27 cellular contexts compared by ENCODE assay signal in genomic region chr2:75641587-75641986, GRCh38. TPM values are rescaled to one million over a fixed set of nuclear protein-coding genes. Genes with fewer than 3 reads are reported as not detected.
DNase-seq lines count a peak whose midpoint lies in the region; ATAC-seq and TF ChIP-seq lines count a peak whose summit lies in the region.
"Had no signal": no experiment of that assay in that cellular context is flagged by ENCODE, and none has a peak within 500 bp of the region (broad histone marks: within the 10 kb centered on the region; RNA-seq: fewer than 3 reads in every experiment).

No MANE protein-coding gene starts in this region.

- H3K4me3 Mint-ChIP-seq in activated naive CD4-positive, alpha-beta T cell treated with anti-CD3 and anti-CD28 coated beads for 36 hours: no peak overlapping the region
- H3K4me3 Mint-ChIP-seq: mesothelial cell of epicardium; naive thymus-derived CD8-positive, alpha-beta T cell; T-helper 2 cell treated with Interferon-gamma antibody and Interleukin-4, amounts not matched to agents 5 μg/mL and 100 μg/mL, for 36 hours had no signal

- TF ChIP-seq CTCF in DND-41 (IDR thresholded peaks at IDR 0.05; ENCODE audit: borderline replicate concordance, extremely low read depth, low read length, poor library complexity, severe bottlenecking) (no peak), adrenal gland (IDR thresholded peaks at IDR 0.05) (no peak), fibroblast of the aortic adventitia (IDR thresholded peaks at IDR 0.05; ENCODE audit: insufficient read depth, low read length) (no peak), gastrocnemius medialis (IDR thresholded peaks at IDR 0.05 in 4 of 5, conservative IDR thresholded peaks at IDR 0.05 in 1 of 5) (no peak)

- peaks cover 7% of the 10 kb centered on the region for H3K9me3 ChIP-seq in DND-41 (ENCODE audit: insufficient read depth, low read length, severe bottlenecking)
- H3K9me3 ChIP-seq in adrenal gland (replicated peaks in 1 of 3): no peaks in the 10 kb centered on the region
- no peaks in the 10 kb centered on the region for H3K9me3 ChIP-seq in gastrocnemius medialis
- H3K9me3 ChIP-seq: stomach, tibial nerve had no signal

- no peak overlapping the region for H3K27ac ChIP-seq in DND-41 (ENCODE audit: low read length)
- peak overlapping the region in 1 of 5 donors; percentile 65 for H3K27ac ChIP-seq in adrenal gland
- H3K27ac ChIP-seq in gastrocnemius medialis: peak overlapping the region; percentile 87 to 92 (median 88)
- H3K27ac ChIP-seq: brain microvascular endothelial cell had no signal

- no peaks in the 10 kb centered on the region for H4K20me1 ChIP-seq in DND-41 (ENCODE audit: insufficient read depth, low read length)

- intact Hi-C loops in adrenal gland (cut with DNase I) (no loop called here), gastrocnemius medialis (cut with DNase I; ENCODE audit: low total_unique reads) (loop anchor here (2.0 to 10.0 kb wide), 2 partner anchors 69 to 807 kb away; partner anchors contain the start of genes GCFC2 and HK2)
- intact Hi-C loops in activated naive CD4-positive, alpha-beta T cell treated with anti-CD3 and anti-CD28 coated beads for 36 hours (cut with micrococcal nuclease): loop anchor here (10.0 kb wide), 1 partner anchor 143 kb away; no protein-coding TSS in a partner anchor

- H3K27me3 Mint-ChIP-seq in activated naive CD4-positive, alpha-beta T cell treated with anti-CD3 and anti-CD28 coated beads for 36 hours (ENCODE audit: low read depth): peaks cover 12% of the 10 kb centered on the region

- H3K27me3 ChIP-seq in DND-41 (ENCODE audit: insufficient read depth, low read length, poor library complexity): peaks cover 14% of the 10 kb centered on the region
- H3K27me3 ChIP-seq in adrenal gland: no peaks in the 10 kb centered on the region
- no peaks in the 10 kb centered on the region for H3K27me3 ChIP-seq in gastrocnemius medialis
- H3K27me3 ChIP-seq: brain microvascular endothelial cell, tibial nerve had no signal

- H3K4me3 ChIP-seq in DND-41 (ENCODE audit: low read depth in 1 of 2, low read length in 2 of 2): no peak overlapping the region
- no peak overlapping the region for H3K4me3 ChIP-seq in adrenal gland
- no peak overlapping the region for H3K4me3 ChIP-seq in fibroblast of the aortic adventitia (ENCODE audit: low read depth, low read length)
- peak overlapping the region; percentile 8 to 43 (median 16) for H3K4me3 ChIP-seq in gastrocnemius medialis
- H3K4me3 ChIP-seq: smooth muscle cell, stomach, tibial nerve had no signal

- ATAC-seq in DND-41 (ENCODE audit: insufficient read depth, low read depth): no peak
- peak; percentile 86 to 89 for ATAC-seq in gastrocnemius medialis
- ATAC-seq: left colon; naive thymus-derived CD8-positive, alpha-beta T cell had no signal

- CTCF ChIA-PET in activated naive CD4-positive, alpha-beta T cell treated with anti-CD3 and anti-CD28 coated beads for 36 hours (lab: Charles Lee): interaction anchor here (0.6 to 2.5 kb wide), 8 partner anchors 14 to 174 kb away, joined by 3 to 19 read pairs (median 4); partner anchors contain the start of gene GCFC2

- no peak overlapping the region for H3K4me2 ChIP-seq in DND-41 (ENCODE audit: insufficient read depth, low read length)
- H3K4me2 ChIP-seq: smooth muscle cell had no signal

- no peaks in the 10 kb centered on the region for H3K9me3 Mint-ChIP-seq in activated naive CD4-positive, alpha-beta T cell treated with anti-CD3 and anti-CD28 coated beads for 36 hours
- H3K9me3 Mint-ChIP-seq: mesothelial cell of epicardium; T-helper 2 cell treated with Interferon-gamma antibody and Interleukin-4, amounts not matched to agents 5 μg/mL and 100 μg/mL, for 36 hours had no signal

- no peak for TF ChIP-seq POLR2A in adrenal gland (IDR thresholded peaks at IDR 0.05)
- no peak for TF ChIP-seq POLR2A in gastrocnemius medialis (IDR thresholded peaks at IDR 0.05)

- 0 out of 2 replicates have a peak overlapping the region, but pooled peaks have one; percentile 19 for H2AFZ ChIP-seq in DND-41 (ENCODE audit: low read depth, low read length)

- in situ Hi-C loops in gastrocnemius medialis (cut with MboI; ENCODE audit: low sequenced_read_pairs in 4 of 4): loop anchor here in 2 of 4 donors (5.0 kb wide), 1 partner anchor 36 kb away; no protein-coding TSS in a partner anchor

- H3K4me1 Mint-ChIP-seq in activated naive CD4-positive, alpha-beta T cell treated with anti-CD3 and anti-CD28 coated beads for 36 hours (ENCODE audit: low read depth): peaks cover 6% of the 10 kb centered on the region

- 37 to 48% (median 42%) methylated on average over 1 of the region's 1 CpG for WGBS in adrenal gland, 4 donors

- no peaks in the 10 kb centered on the region for H3K36me3 Mint-ChIP-seq in activated naive CD4-positive, alpha-beta T cell treated with anti-CD3 and anti-CD28 coated beads for 36 hours (ENCODE audit: low read depth)

- H3K79me2 ChIP-seq in DND-41 (ENCODE audit: insufficient read depth, low read length): peaks cover under 1% of the 10 kb centered on the region; the same call in 1 of the 2 replicates

- H3K36me3 ChIP-seq in DND-41 (ENCODE audit: insufficient read depth, low read length) (no peaks in the 10 kb centered on the region), adrenal gland (replicated peaks in 1 of 2) (no peaks in the 10 kb centered on the region), gastrocnemius medialis (no peaks in the 10 kb centered on the region)
- H3K36me3 ChIP-seq: brain microvascular endothelial cell, stomach, tibial nerve had no signal

- no peak for DNase-seq in DND-41
- DNase-seq in adrenal gland: peak in 4 of 7 donors; percentile 22 to 45 (median 34)
- DNase-seq in fibroblast of the aortic adventitia (ENCODE audit: low read depth): peak; percentile 49
- DNase-seq in gastrocnemius medialis: peak; percentile 86 to 90
- no peak for DNase-seq in activated naive CD4-positive, alpha-beta T cell treated with anti-CD3 and anti-CD28 coated beads for 36 hours
- DNase-seq in activated naive CD4-positive, alpha-beta T cell treated with anti-CD3 and anti-CD28 coated beads, Interleukin-2, amount 50 U/mL, for 16 hours: no peak
- no peak for DNase-seq in NK-92 (lab: John Stamatoyannopoulos, UW; ENCODE audit: unreplicated experiment)
- no peak for DNase-seq in COR-L47 (lab: John Stamatoyannopoulos, UW)
- DNase-seq: activated CD4-positive, alpha-beta T cell treated with anti-CD3 and anti-CD28 coated beads for 4 hours; activated effector memory CD4-positive, alpha-beta T cell treated with anti-CD3 and anti-CD28 coated beads, Interleukin-2, amount 50 U/mL, for 16 hours; DMS79 treated with DMSO at 0.1 percent for 48 hours; effector CD4-positive, alpha-beta T cell; KBM-7; left colon; MM.1S; naive thymus-derived CD8-positive, alpha-beta T cell; NCI-H1436; NCI-H345; NCI-H774; occipital lobe; stimulated activated CD4-positive, alpha-beta T cell treated with anti-CD3 and anti-CD28 coated beads, Interleukin-2, amount 100 ng/mL, for 24 hours; stomach had no signal

- H3K4me1 ChIP-seq in DND-41 (ENCODE audit: insufficient read depth, low read length) (peaks cover 11% of the 10 kb centered on the region), adrenal gland (replicated peaks in 1 of 2) (peaks cover 11 to 12% of the 10 kb centered on the region in 2 donors), gastrocnemius medialis (peaks cover 39 to 50% of the 10 kb centered on the region in 2 donors)

- H3K27ac Mint-ChIP-seq in activated naive CD4-positive, alpha-beta T cell treated with anti-CD3 and anti-CD28 coated beads for 36 hours: no peak overlapping the region
- H3K27ac Mint-ChIP-seq: naive thymus-derived CD8-positive, alpha-beta T cell; T-helper 2 cell treated with Interferon-gamma antibody and Interleukin-4, amounts not matched to agents 5 μg/mL and 100 μg/mL, for 36 hours had no signal

- no peak overlapping the region for H3K9ac ChIP-seq in DND-41 (ENCODE audit: low read depth, low read length)

RNA-seq across cellular contexts. Expression of gene MRPL19, which starts 5.0 kb away (rescaled TPM):
- total RNA-seq in adrenal gland: 100 to 1,000 TPM in 1 of 8 donors, 10 to 100 TPM in 7; 41.0 to 107 (median 69.2) TPM
- 10 to 100 TPM; 16.5 to 86.6 (median 20.1) TPM for polyA plus RNA-seq in adrenal gland
- 38.0 and 150 TPM in 2 replicates for total RNA-seq in fibroblast of the aortic adventitia (ENCODE audit: low replicate concordance)
- total RNA-seq in gastrocnemius medialis: 10 to 100 TPM; 25.4 to 95.3 (median 69.8) TPM
- 10 to 100 TPM; 70.3 to 71.7 TPM for total RNA-seq in activated naive CD4-positive, alpha-beta T cell treated with anti-CD3 and anti-CD28 coated beads for 36 hours

Comparison
In these comparisons a context has a peak if more than half of its experiments do, and no peak if none do; other contexts are left out.
1. DNase-seq: peak in adrenal gland (4 of 7), fibroblast of the aortic adventitia (single experiment) and gastrocnemius medialis (2 of 2); none in DND-41 (single experiment), activated naive CD4-positive, alpha-beta T cell treated with anti-CD3 and anti-CD28 coated beads for 36 hours (single experiment), activated naive CD4-positive, alpha-beta T cell treated with anti-CD3 and anti-CD28 coated beads, Interleukin-2, amount 50 U/mL, for 16 hours (single experiment), NK-92 (single experiment) and COR-L47 (single experiment).
2. H3K4me3 ChIP-seq: peak in gastrocnemius medialis (4 of 4); none in DND-41 (0 of 2), adrenal gland (0 of 4) and fibroblast of the aortic adventitia (single experiment).
3. intact Hi-C loops: an anchor here in gastrocnemius medialis (2.0 to 10.0 kb wide) and activated naive CD4-positive, alpha-beta T cell treated with anti-CD3 and anti-CD28 coated beads for 36 hours (10.0 kb wide); none called in adrenal gland.